Comparison of ENCODE assay signal across 21 cellular contexts in the genomic region with DNA sequence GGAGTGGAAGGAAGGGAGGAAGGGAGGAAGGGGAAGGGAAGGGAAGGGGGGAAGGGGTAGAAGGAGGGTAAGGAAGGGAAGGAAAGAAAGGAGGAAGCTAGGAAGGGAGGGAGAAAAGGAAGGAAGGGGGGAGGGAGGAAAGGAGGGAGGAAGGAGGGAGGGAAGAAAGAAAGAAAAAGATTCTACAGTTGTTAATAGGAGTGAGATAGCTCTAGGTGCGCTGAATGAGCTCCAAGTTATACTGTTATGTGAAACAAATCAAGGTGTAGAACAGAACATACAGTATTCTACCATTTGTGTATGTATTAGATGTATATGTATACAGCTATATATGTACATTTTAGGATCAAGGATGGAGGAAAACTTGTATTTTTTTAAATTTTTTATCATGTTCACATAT.
A peak's percentile ranks its signal among the peaks of the same experiment; 100 is the strongest.
DNase-seq lines count a peak whose midpoint lies in the region; ATAC-seq, FAIRE-seq and TF ChIP-seq lines count a peak whose summit lies in the region.
"Had no signal": no experiment of that assay in that cellular context is flagged by ENCODE, and none has a peak within 500 bp of the region (broad histone marks: within the 10 kb centered on the region; RNA-seq: fewer than 3 reads in every experiment).

No MANE protein-coding gene starts in this region.

- H3K79me2 ChIP-seq in HepG2 (ENCODE audit: insufficient read depth, low read length) (no peaks in the 10 kb centered on the region), K562 (ENCODE audit: control insufficient read depth, insufficient read depth, low read length) (no peaks in the 10 kb centered on the region)

- CTCF ChIA-PET in HepG2 (lab: Yijun Ruan, JAX; ENCODE audit: low intra/inter-chr PET ratio, low total read pairs) = no interaction called here
- CTCF ChIA-PET in K562 (lab: Yijun Ruan, JAX; ENCODE audit: low intra/inter-chr PET ratio) = no interaction called here

- POLR2A ChIA-PET in HepG2 (lab: Yijun Ruan, JAX) = no interaction called here
- POLR2A ChIA-PET in K562 (lab: Yijun Ruan, JAX) = interaction anchor here (1.6 kb wide), 1 partner anchor 10 kb away, joined by 6 read pairs; no protein-coding TSS in a partner anchor

- no peak overlapping the region for H3K4me2 ChIP-seq in HepG2 (ENCODE audit: low read depth, low read length)
- no peak overlapping the region for H3K4me2 ChIP-seq in K562 (ENCODE audit: insufficient read depth, low read length)
- H3K4me2 ChIP-seq: A549; BLaER1 treated with 17β-estradiol and CSF1 and Interleukin-3, amounts not matched to agents 10 nM and 100 nM had no signal

- H3K27ac ChIP-seq in HepG2 (ENCODE audit: extremely low read length, insufficient read depth, low read length) (no peak overlapping the region), right lobe of liver (no peak overlapping the region), K562 (ENCODE audit: extremely low read depth, low read depth, low read length) (no peak overlapping the region), neutrophil (peak overlapping the region; percentile 48)
- H3K27ac ChIP-seq: 22Rv1; A549; BLaER1 treated with 17β-estradiol and CSF1 and Interleukin-3, amounts not matched to agents 10 nM and 100 nM; C4-2B had no signal

- H2AFZ ChIP-seq in HepG2 (ENCODE audit: low read length) (no peak overlapping the region), K562 (ENCODE audit: low read depth, low read length) (no peak overlapping the region)

- TF ChIP-seq POLR2A in HepG2 (IDR thresholded peaks at IDR 0.05; ENCODE audit: insufficient read depth in 1 of 2, low read depth in 2 of 2, low read length in 2 of 2) (no peak), right lobe of liver (IDR thresholded peaks at IDR 0.05) (no peak), K562 (conservative IDR thresholded peaks at IDR 0.05) (no peak)

- ATAC-seq in HepG2 = no peak
- ATAC-seq in right lobe of liver = no peak
- ATAC-seq in K562 = no peak
- ATAC-seq in GM21825 (IDR thresholded peaks at IDR 0.05; ENCODE audit: unreplicated experiment) = no peak
- ATAC-seq: A549; CD8-positive, alpha-beta T cell; GM12878 had no signal

- no peaks in the 10 kb centered on the region for H3K36me3 ChIP-seq in HepG2 (replicated peaks in 1 of 2; ENCODE audit: control insufficient read depth in 1 of 2, insufficient read depth in 2 of 2, low read length in 2 of 2)
- H3K36me3 ChIP-seq in right lobe of liver = no peaks in the 10 kb centered on the region
- H3K36me3 ChIP-seq in K562 (ENCODE audit: control insufficient read depth, insufficient read depth, low read length) = no peaks in the 10 kb centered on the region
- no peaks in the 10 kb centered on the region for H3K36me3 ChIP-seq in neutrophil
- H3K36me3 ChIP-seq: BLaER1 treated with 17β-estradiol and CSF1 and Interleukin-3, amounts not matched to agents 10 nM and 100 nM had no signal

- H3K27me3 ChIP-seq in HepG2 (ENCODE audit: control insufficient read depth in 1 of 2, insufficient read depth in 2 of 2, low read length in 2 of 2) (0 out of 5 replicates have a peak, but pooled peaks cover 0 to 4% of the 10 kb centered on the region in 2 experiments), right lobe of liver (no peaks in the 10 kb centered on the region), K562 (ENCODE audit: control insufficient read depth in 2 of 2, insufficient read depth in 2 of 2, low read length in 2 of 2) (no peaks in the 10 kb centered on the region), neutrophil (no peaks in the 10 kb centered on the region)
- H3K27me3 ChIP-seq: BLaER1 treated with 17β-estradiol and CSF1 and Interleukin-3, amounts not matched to agents 10 nM and 100 nM had no signal

- intact Hi-C loops in HepG2 (cut with micrococcal nuclease; ENCODE audit: unreplicated experiment) = no loop called here
- intact Hi-C loops in right lobe of liver (cut with DNase I) = no loop called here
- intact Hi-C loops in K562 (cut with micrococcal nuclease) = no loop called here

- in situ Hi-C loops in HepG2 (cut with HindIII; ENCODE audit: extremely low pct_ligation_motif_present, low pct_unique_long_range_greater_than_20kb) (no loop called here), K562 (cut with MboI) (no loop called here)

- no TSS peak for BruUV-seq in HepG2 (replicated peaks; lab: Mats Ljungman, UMichigan)
- BruUV-seq in K562 (replicated peaks; lab: Mats Ljungman, UMichigan) = no TSS peak

- TF ChIP-seq RAD21 in HepG2 (CRISPR knock-in tag; IDR thresholded peaks at IDR 0.05) = no peak
- TF ChIP-seq RAD21 in K562 (CRISPR knock-in tag; conservative IDR thresholded peaks at IDR 0.05 in 1 of 2, IDR thresholded peaks at IDR 0.05 in 1 of 2) = no peak

- H3K9ac ChIP-seq in HepG2 (ENCODE audit: insufficient read depth, low read depth, low read length) (no peak overlapping the region), K562 (ENCODE audit: insufficient read depth in 1 of 2, low read depth in 2 of 2, low read length in 2 of 2) (no peak overlapping the region)
- H3K9ac ChIP-seq: BLaER1 treated with 17β-estradiol and CSF1 and Interleukin-3, amounts not matched to agents 10 nM and 100 nM had no signal

- TF ChIP-seq CTCF in HepG2 (CRISPR knock-in tag; IDR thresholded peaks at IDR 0.05) = no peak
- TF ChIP-seq CTCF in right lobe of liver (IDR thresholded peaks at IDR 0.05) = no peak
- no peak for TF ChIP-seq CTCF in K562 (IDR thresholded peaks at IDR 0.05 in 2 of 3, conservative IDR thresholded peaks at IDR 0.05 in 1 of 3; ENCODE audit: insufficient read depth in 2 of 3, low read depth in 1 of 3, low read length in 3 of 3)
- no peak for TF ChIP-seq CTCF in neutrophil (IDR thresholded peaks at IDR 0.05)

- TF ChIP-seq EP300 in HepG2 (IDR thresholded peaks at IDR 0.05; ENCODE audit: low read depth in 2 of 2, low read length in 2 of 2) = no peak
- no peak for TF ChIP-seq EP300 in HepG2 (CRISPR knock-in tag; IDR thresholded peaks at IDR 0.05; ENCODE audit: borderline replicate concordance)
- TF ChIP-seq EP300 in K562 (IDR thresholded peaks at IDR 0.05; ENCODE audit: low read length) = no peak

- H3K9me3 ChIP-seq in HepG2 (ENCODE audit: low read length) (no peaks in the 10 kb centered on the region), right lobe of liver (no peaks in the 10 kb centered on the region), K562 (replicated peaks; ENCODE audit: control insufficient read depth, insufficient read depth, low read depth, low read length) (no peaks in the 10 kb centered on the region), neutrophil (no peaks in the 10 kb centered on the region)
- H3K9me3 ChIP-seq: A549, Caco-2 had no signal

- no peaks in the 10 kb centered on the region for H3K9me1 ChIP-seq in K562 (ENCODE audit: control insufficient read depth, insufficient read depth, low read length)

- H4K20me1 ChIP-seq in HepG2 (ENCODE audit: insufficient read depth, low read length) (no peaks in the 10 kb centered on the region), K562 (replicated peaks; ENCODE audit: control insufficient read depth, insufficient read depth, low read length) (no peaks in the 10 kb centered on the region)
- H4K20me1 ChIP-seq: BLaER1 treated with 17β-estradiol and CSF1 and Interleukin-3, amounts not matched to agents 10 nM and 100 nM had no signal

- H3K4me3 ChIP-seq in HepG2 (replicated peaks in 1 of 3; ENCODE audit: insufficient read depth in 1 of 3, low read depth in 2 of 3, low read length in 3 of 3) (no peak overlapping the region), right lobe of liver (no peak overlapping the region), K562 (no peak overlapping the region), neutrophil (ENCODE audit: low read depth in 1 of 2, low read length in 1 of 2) (no peak overlapping the region)
- H3K4me3 ChIP-seq: A549; BLaER1 treated with 17β-estradiol and CSF1 and Interleukin-3, amounts not matched to agents 10 nM and 100 nM; GM12878 had no signal

- WGBS in HepG2 (ENCODE audit: low lambda C conversion rate) = 8% methylated on average over 1 of the region's 1 CpG
- 63% methylated on average over 1 of the region's 1 CpG for WGBS in right lobe of liver (ENCODE audit: insufficient coverage, low coverage, low lambda C conversion rate, missing lambda C conversion rate)
- WGBS in K562 (ENCODE audit: insufficient coverage, low coverage, missing lambda C conversion rate) = 33% methylated on average over 1 of the region's 1 CpG

- FAIRE-seq in HepG2 (lab: Jason Lieb, UNC) (no peak), K562 (lab: Jason Lieb, UNC) (no peak)
- FAIRE-seq: A549, D721Med, GM12878, GM12892, GM18507 had no signal

- no peak for DNase-seq in HepG2 (ENCODE audit: low spot score)
- no peak for DNase-seq in right lobe of liver
- DNase-seq in K562 (ENCODE audit: extremely low read depth in 1 of 4, low spot score in 3 of 4) = no peak
- DNase-seq in pons (ENCODE audit: low spot score) = no peak
- DNase-seq: AML-193; Caco-2; Calu3; CD4-positive, alpha-beta T cell; CD8-positive, alpha-beta T cell; DMS79 treated with DMSO at 0.1 percent for 48 hours; GDM1 had no signal

- H3K4me1 ChIP-seq in HepG2 (ENCODE audit: insufficient read depth, low read length) (no peaks in the 10 kb centered on the region), right lobe of liver (no peaks in the 10 kb centered on the region), K562 (replicated peaks in 1 of 2; ENCODE audit: control insufficient read depth in 2 of 2, insufficient read depth in 2 of 2, low read length in 2 of 2) (no peaks in the 10 kb centered on the region; a peak in 1 of 5 replicates), neutrophil (ENCODE audit: control insufficient read depth in 1 of 2, insufficient read depth in 1 of 2, low read depth in 1 of 2, low read length in 1 of 2) (peaks cover 0 to 7% of the 10 kb centered on the region in 2 experiments)
- H3K4me1 ChIP-seq: A549, Caco-2 had no signal

TF ChIP-seq in HepG2, 621 proteins besides CTCF, POLR2A, EP300 and RAD21:
- no peak for TF ChIP-seq ZNF382 (CRISPR knock-in tag; IDR thresholded peaks at IDR 0.05; ENCODE audit: borderline replicate concordance)
- no peak for TF ChIP-seq ZNF383 (CRISPR knock-in tag; IDR thresholded peaks at IDR 0.05; ENCODE audit: borderline replicate concordance)
- TF ChIP-seq PCBP2 (optimal IDR thresholded peaks at IDR 0.05; ENCODE audit: low read depth, low read length, poor library complexity, severe bottlenecking) = peak; percentile 38
- TF ChIP-seq TEAD2 (CRISPR knock-in tag; IDR thresholded peaks at IDR 0.05) = no peak
- peak; percentile 72 for TF ChIP-seq HNRNPK (IDR thresholded peaks at IDR 0.05; ENCODE audit: low read depth, low read length, poor library complexity, severe bottlenecking)

TF ChIP-seq in K562, 482 proteins besides CTCF, POLR2A, EP300 and RAD21 (continues in another document):
- no peak for TF ChIP-seq HMGXB4 (CRISPR knock-in tag; IDR thresholded peaks at IDR 0.05)

Comparison
In these comparisons a context has a peak if more than half of its experiments do, and no peak if none do; other contexts are left out.
1. Of the 241 proteins assayed by ChIP-seq in both HepG2 and K562: peak only in HepG2: HNRNPK; only in K562: none; in both: PCBP2; in neither: 239.